Comparison of ENCODE assay signal across 8 cellular contexts in genomic region chr22:20130739-20131592, GRCh38. TPM values are rescaled to one million over a fixed set of nuclear protein-coding genes. Genes with fewer than 3 reads are reported as not detected.
DNase-seq lines count a peak whose midpoint lies in the region; ATAC-seq and TF ChIP-seq lines count a peak whose summit lies in the region.

No MANE protein-coding gene starts in this region.

- H3K27ac ChIP-seq in ACC112 (ENCODE audit: low read depth, low read length) (no peak overlapping the region), ascending aorta (peak overlapping the region; percentile 90 to 98), urinary bladder (ENCODE audit: low read depth) (peak overlapping the region; percentile 93)

- H3K36me3 ChIP-seq in ACC112 (ENCODE audit: insufficient read depth, low read length) (no peaks in the 10 kb centered on the region), ascending aorta (peaks cover 13 to 15% of the 10 kb centered on the region in 2 donors), urinary bladder (ENCODE audit: insufficient read depth) (peaks cover 2% of the 10 kb centered on the region)

- peaks cover 27% of the 10 kb centered on the region for H3K79me2 ChIP-seq in ACC112 (ENCODE audit: control insufficient read depth, insufficient read depth, low read length, unreplicated experiment)

- ATAC-seq in GM18867 (IDR thresholded peaks at IDR 0.05; ENCODE audit: unreplicated experiment), result peak; percentile 59

- peak overlapping the region; percentile 82 for H3K4me3 ChIP-seq in ACC112 (ENCODE audit: low read depth, low read length)
- H3K4me3 ChIP-seq in ascending aorta, result peak overlapping the region; percentile 82 to 100
- peak overlapping the region; percentile 97 for H3K4me3 ChIP-seq in urinary bladder (ENCODE audit: low read depth, low read length)

- H3K9me3 ChIP-seq in ascending aorta, result no peaks in the 10 kb centered on the region

- TF ChIP-seq CTCF in ascending aorta (IDR thresholded peaks at IDR 0.05), result no peak

- DNase-seq in HPDE6-E6E7 (ENCODE audit: extremely low spot score), result peak; percentile 60
- DNase-seq in T-helper 2 cell, result peak; percentile 69 to 81 (median 73)
- DNase-seq in ascending aorta (ENCODE audit: low spot score in 2 of 2), result peak; percentile 21 to 93
- DNase-seq in hepatic stellate cell (ENCODE audit: low spot score), result peak; percentile 87
- DNase-seq in putamen (ENCODE audit: low spot score), result peak; percentile 88

- 4% methylated on average over 68 of the region's 68 CpGs for WGBS in urinary bladder

- peak overlapping the region; percentile 14 for H2AFZ ChIP-seq in ACC112 (ENCODE audit: low read length, unreplicated experiment)

- H3K4me1 ChIP-seq in ACC112 (ENCODE audit: control insufficient read depth, insufficient read depth, low read length, unreplicated experiment), result peaks cover 6% of the 10 kb centered on the region
- peaks cover 23 to 37% of the 10 kb centered on the region in 2 donors for H3K4me1 ChIP-seq in ascending aorta
- peaks cover 4% of the 10 kb centered on the region for H3K4me1 ChIP-seq in urinary bladder (ENCODE audit: insufficient read depth)

- H3K27me3 ChIP-seq in ACC112 (ENCODE audit: insufficient read depth, low read length) (no peaks in the 10 kb centered on the region), ascending aorta (no peaks in the 10 kb centered on the region)

- intact Hi-C loops in ascending aorta (cut with DNase I), result loop anchor here (1.0 to 10.0 kb wide), 4 partner anchors 14 to 724 kb away; partner anchors contain the start of genes MED15, PI4KA, SNAP29 and TANGO2

RNA-seq across cellular contexts. Expression of gene ZDHHC8, which starts 0.6 kb away (rescaled TPM):
- total RNA-seq in ascending aorta, result 35.5 TPM
- 3.5 TPM for total RNA-seq in urinary bladder
- 38.8 TPM for polyA plus RNA-seq in urinary bladder

RNA-seq across cellular contexts. Expression of gene TRMT2A, which starts 13.9 kb away (rescaled TPM):
- 161 TPM for total RNA-seq in ascending aorta
- total RNA-seq in urinary bladder, result 23.3 TPM
- polyA plus RNA-seq in urinary bladder, result 37.9 TPM

RNA-seq across cellular contexts. Expression of gene RANBP1, which starts 15.1 kb away (rescaled TPM):
- 302 TPM for total RNA-seq in ascending aorta
- total RNA-seq in urinary bladder, result 97.2 TPM
- 91.8 TPM for polyA plus RNA-seq in urinary bladder

RNA-seq across cellular contexts. Expression of gene CCDC188, which starts 19.9 kb away (rescaled TPM):
- total RNA-seq in ascending aorta (not detected), urinary bladder (0.69 TPM)
- polyA plus RNA-seq in urinary bladder, result 0.90 TPM

RNA-seq across cellular contexts. Expression of gene DGCR8, which starts 50.9 kb away (rescaled TPM):
- total RNA-seq in ascending aorta (18.0 TPM), urinary bladder (24.8 TPM)
- polyA plus RNA-seq in urinary bladder, result 18.9 TPM
